Comparison of ENCODE assay signal across 15 cellular contexts in genomic region chr2:197847666-197848401, GRCh38. TPM values are rescaled to one million over a fixed set of nuclear protein-coding genes. Genes with fewer than 3 reads are reported as not detected.
DNase-seq lines count a peak whose midpoint lies in the region; ATAC-seq and TF ChIP-seq lines count a peak whose summit lies in the region.
"Had no signal": no experiment of that assay in that cellular context is flagged by ENCODE, and none has a peak within 500 bp of the region (broad histone marks: within the 10 kb centered on the region; RNA-seq: fewer than 3 reads in every experiment).

No MANE protein-coding gene starts in this region.

- H3K27me3 Mint-ChIP-seq in T-cell, result no peaks in the 10 kb centered on the region
- no peaks in the 10 kb centered on the region for H3K27me3 Mint-ChIP-seq in stimulated activated naive CD8-positive, alpha-beta T cell treated with anti-CD3 and anti-CD28 coated beads, Interleukin-15, amount 100 ng/mL, for 72 hours

- no peak for TF ChIP-seq CTCF in epithelial cell of esophagus (IDR thresholded peaks at IDR 0.05; ENCODE audit: insufficient read depth, low read depth, low read length, missing control alignments)

- peak overlapping the region; percentile 96 for H3K27ac Mint-ChIP-seq in T-cell
- peak overlapping the region; percentile 90 to 94 for H3K27ac Mint-ChIP-seq in stimulated activated naive CD8-positive, alpha-beta T cell treated with anti-CD3 and anti-CD28 coated beads, Interleukin-15, amount 100 ng/mL, for 72 hours
- H3K27ac Mint-ChIP-seq: B cell; IgD-negative memory B cell; T-helper 1 cell treated with Interleukin-12 subunit alpha and Interleukin-12 subunit beta and Interleukin-4 antibody, amounts not matched to agents 30 μg/mL and 1 μg/mL, for 36 hours had no signal

- no peaks in the 10 kb centered on the region for H3K27me3 ChIP-seq in H7 (ENCODE audit: control insufficient read depth, insufficient read depth, low read length)

- intact Hi-C loops in Right ventricle myocardium superior (cut with DNase I) (no loop called here), cardiac septum (cut with DNase I) (no loop called here)

- H3K9me3 Mint-ChIP-seq in T-cell, result no peaks in the 10 kb centered on the region
- no peaks in the 10 kb centered on the region for H3K9me3 Mint-ChIP-seq in stimulated activated naive CD8-positive, alpha-beta T cell treated with anti-CD3 and anti-CD28 coated beads, Interleukin-15, amount 100 ng/mL, for 72 hours
- H3K9me3 Mint-ChIP-seq: IgD-negative memory B cell; T-helper 1 cell treated with Interleukin-12 subunit alpha and Interleukin-12 subunit beta and Interleukin-4 antibody, amounts not matched to agents 30 μg/mL and 1 μg/mL, for 36 hours had no signal

- H3K36me3 Mint-ChIP-seq in T-cell, result no peaks in the 10 kb centered on the region
- H3K36me3 Mint-ChIP-seq: IgD-negative memory B cell had no signal

- CTCF ChIA-PET in T-cell (lab: Charles Lee), result interaction anchor here (0.6 to 2.5 kb wide), 12 partner anchors 9 to 279 kb away, joined by 3 to 15 read pairs (median 4); partner anchors contain the start of gene PLCL1 (in 1 of the 2)

- DNase-seq in Right ventricle myocardium superior (no peak), cardiac septum (ENCODE audit: low spot score) (no peak), T-cell (peak in 11 of 34 experiments; percentile 7 to 33 (median 20)), epithelial cell of esophagus (ENCODE audit: low read depth) (peak; percentile 25), H7 (no peak)
- DNase-seq in stimulated activated naive CD8-positive, alpha-beta T cell treated with anti-CD3 and anti-CD28 coated beads, Interleukin-15, amount 100 ng/mL, for 72 hours, result no peak
- DNase-seq: NCI-H526; psoas muscle; stimulated activated CD4-positive, alpha-beta T cell treated with anti-CD3 and anti-CD28 coated beads, Interleukin-2, amount 100 ng/mL, for 24 hours had no signal

- peak overlapping the region; percentile 48 to 71 (median 62) for H3K4me3 Mint-ChIP-seq in T-cell
- peak overlapping the region; percentile 51 to 61 for H3K4me3 Mint-ChIP-seq in stimulated activated naive CD8-positive, alpha-beta T cell treated with anti-CD3 and anti-CD28 coated beads, Interleukin-15, amount 100 ng/mL, for 72 hours
- H3K4me3 Mint-ChIP-seq: B cell; IgD-negative memory B cell; T-helper 1 cell treated with Interleukin-12 subunit alpha and Interleukin-12 subunit beta and Interleukin-4 antibody, amounts not matched to agents 30 μg/mL and 1 μg/mL, for 36 hours had no signal

- POLR2A ChIA-PET in T-cell (lab: Charles Lee), result interaction anchor here (0.5 to 1.6 kb wide), 8 partner anchors 9 to 1699 kb away, joined by 3 to 9 read pairs (median 4); no protein-coding TSS in a partner anchor

- no peaks in the 10 kb centered on the region for H3K36me3 ChIP-seq in H7 (replicated peaks; ENCODE audit: control insufficient read depth, insufficient read depth, low read length)

- H3K4me3 ChIP-seq in epithelial cell of esophagus (ENCODE audit: low read length) (no peak overlapping the region), H7 (ENCODE audit: insufficient read depth, low read depth, low read length) (no peak overlapping the region)
- H3K4me3 ChIP-seq: psoas muscle had no signal

- peak; percentile 83 for ATAC-seq in Right ventricle myocardium superior (ENCODE audit: poor library complexity)
- ATAC-seq in T-cell (replicated peaks in 1 of 4), result peak; percentile 94 to 99 (median 98)
- ATAC-seq in stimulated activated naive CD8-positive, alpha-beta T cell treated with anti-CD3 and anti-CD28 coated beads, Interleukin-15, amount 100 ng/mL, for 72 hours, result peak; percentile 88
- no peak for ATAC-seq in GM21360 (IDR thresholded peaks at IDR 0.05; ENCODE audit: unreplicated experiment)
- ATAC-seq in HG03565 (IDR thresholded peaks at IDR 0.05; ENCODE audit: unreplicated experiment), result no peak

- peaks cover 83 to 86% (median 85%) of the 10 kb centered on the region in 3 donors for H3K4me1 Mint-ChIP-seq in T-cell
- H3K4me1 Mint-ChIP-seq in stimulated activated naive CD8-positive, alpha-beta T cell treated with anti-CD3 and anti-CD28 coated beads, Interleukin-15, amount 100 ng/mL, for 72 hours, result peaks cover 49% of the 10 kb centered on the region
- H3K4me1 Mint-ChIP-seq: B cell, IgD-negative memory B cell had no signal

RNA-seq across cellular contexts. Expression of gene PLCL1, which starts 43.4 kb away (rescaled TPM):
- total RNA-seq in Right ventricle myocardium superior, result 93.3 TPM
- 82.5 TPM for total RNA-seq in cardiac septum
- total RNA-seq in T-cell, result 10 to 100 TPM; 15.3 to 24.7 (median 20.3) TPM
- total RNA-seq in H7 (2014; rRNA removed; shearing (Covaris generic)), result 0.21 and 0.22 TPM in 2 replicates
- total RNA-seq: epithelial cell of proximal tubule had no signal

Comparison
In these comparisons a context has a peak if more than half of its experiments do, and no peak if none do; other contexts are left out.
1. ATAC-seq: peak in Right ventricle myocardium superior (single experiment), T-cell (4 of 4) and stimulated activated naive CD8-positive, alpha-beta T cell treated with anti-CD3 and anti-CD28 coated beads, Interleukin-15, amount 100 ng/mL, for 72 hours (single experiment); none in GM21360 (single experiment) and HG03565 (single experiment).
2. RNA of gene PLCL1, which starts 43.4 kb away (total RNA-seq): 93.3 TPM in Right ventricle myocardium superior (single experiment), 82.5 TPM in cardiac septum (single experiment) and 15.3 to 24.7 TPM in T-cell; 0.21 to 0.22 TPM in H7; every median in the first group is over 10 times any median in the second.